1 cellular context compared by ENCODE assay signal in the genomic region with DNA sequence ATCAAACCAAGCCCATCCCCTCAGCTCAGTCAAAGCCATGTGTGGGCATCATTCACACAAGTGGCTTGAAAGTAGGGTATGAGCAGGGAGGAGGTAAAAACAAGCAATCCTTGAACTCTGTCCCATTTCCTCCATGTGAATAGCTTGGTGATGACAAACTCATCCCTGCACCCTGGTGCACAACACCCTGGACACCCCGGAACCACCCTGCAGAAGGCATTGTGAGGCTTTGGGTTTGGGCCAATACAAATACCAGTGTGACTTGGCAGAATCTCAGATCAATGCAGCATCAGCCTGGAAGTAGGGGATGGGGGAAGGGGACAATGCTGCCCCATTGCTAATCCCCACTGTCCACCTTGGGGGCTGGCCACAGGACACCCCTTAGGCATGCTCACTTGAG.
TF ChIP-seq lines count a peak whose summit lies in the region.

No MANE protein-coding gene starts in this region.

TF ChIP-seq in SK-N-SH treated with all-trans-retinoic acid at 6 μM for 48 hours, 23 proteins besides CTCF, POLR2A, EP300 and RAD21 (continued from another document):
- TF ChIP-seq, protein P1, sequence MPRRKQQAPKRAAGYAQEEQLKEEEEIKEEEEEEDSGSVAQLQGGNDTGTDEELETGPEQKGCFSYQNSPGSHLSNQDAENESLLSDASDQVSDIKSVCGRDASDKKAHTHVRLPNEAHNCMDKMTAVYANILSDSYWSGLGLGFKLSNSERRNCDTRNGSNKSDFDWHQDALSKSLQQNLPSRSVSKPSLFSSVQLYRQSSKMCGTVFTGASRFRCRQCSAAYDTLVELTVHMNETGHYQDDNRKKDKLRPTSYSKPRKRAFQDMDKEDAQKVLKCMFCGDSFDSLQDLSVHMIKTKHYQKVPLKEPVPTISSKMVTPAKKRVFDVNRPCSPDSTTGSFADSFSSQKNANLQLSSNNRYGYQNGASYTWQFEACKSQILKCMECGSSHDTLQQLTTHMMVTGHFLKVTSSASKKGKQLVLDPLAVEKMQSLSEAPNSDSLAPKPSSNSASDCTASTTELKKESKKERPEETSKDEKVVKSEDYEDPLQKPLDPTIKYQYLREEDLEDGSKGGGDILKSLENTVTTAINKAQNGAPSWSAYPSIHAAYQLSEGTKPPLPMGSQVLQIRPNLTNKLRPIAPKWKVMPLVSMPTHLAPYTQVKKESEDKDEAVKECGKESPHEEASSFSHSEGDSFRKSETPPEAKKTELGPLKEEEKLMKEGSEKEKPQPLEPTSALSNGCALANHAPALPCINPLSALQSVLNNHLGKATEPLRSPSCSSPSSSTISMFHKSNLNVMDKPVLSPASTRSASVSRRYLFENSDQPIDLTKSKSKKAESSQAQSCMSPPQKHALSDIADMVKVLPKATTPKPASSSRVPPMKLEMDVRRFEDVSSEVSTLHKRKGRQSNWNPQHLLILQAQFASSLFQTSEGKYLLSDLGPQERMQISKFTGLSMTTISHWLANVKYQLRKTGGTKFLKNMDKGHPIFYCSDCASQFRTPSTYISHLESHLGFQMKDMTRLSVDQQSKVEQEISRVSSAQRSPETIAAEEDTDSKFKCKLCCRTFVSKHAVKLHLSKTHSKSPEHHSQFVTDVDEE (CRISPR knock-in tag; IDR thresholded peaks at IDR 0.05) = no peak
- TF ChIP-seq ESRRG (CRISPR knock-in tag; IDR thresholded peaks at IDR 0.05) (no peak), ARNTL (CRISPR knock-in tag; IDR thresholded peaks at IDR 0.05; ENCODE audit: borderline replicate concordance, low read depth) (no peak), TOX (CRISPR knock-in tag; IDR thresholded peaks at IDR 0.05; ENCODE audit: borderline replicate concordance) (no peak), TCF4 (CRISPR knock-in tag; IDR thresholded peaks at IDR 0.05; ENCODE audit: borderline replicate concordance) (no peak), ZNF565 (CRISPR knock-in tag; conservative IDR thresholded peaks at IDR 0.05; ENCODE audit: low read depth) (no peak)
- TF ChIP-seq, protein P2, sequence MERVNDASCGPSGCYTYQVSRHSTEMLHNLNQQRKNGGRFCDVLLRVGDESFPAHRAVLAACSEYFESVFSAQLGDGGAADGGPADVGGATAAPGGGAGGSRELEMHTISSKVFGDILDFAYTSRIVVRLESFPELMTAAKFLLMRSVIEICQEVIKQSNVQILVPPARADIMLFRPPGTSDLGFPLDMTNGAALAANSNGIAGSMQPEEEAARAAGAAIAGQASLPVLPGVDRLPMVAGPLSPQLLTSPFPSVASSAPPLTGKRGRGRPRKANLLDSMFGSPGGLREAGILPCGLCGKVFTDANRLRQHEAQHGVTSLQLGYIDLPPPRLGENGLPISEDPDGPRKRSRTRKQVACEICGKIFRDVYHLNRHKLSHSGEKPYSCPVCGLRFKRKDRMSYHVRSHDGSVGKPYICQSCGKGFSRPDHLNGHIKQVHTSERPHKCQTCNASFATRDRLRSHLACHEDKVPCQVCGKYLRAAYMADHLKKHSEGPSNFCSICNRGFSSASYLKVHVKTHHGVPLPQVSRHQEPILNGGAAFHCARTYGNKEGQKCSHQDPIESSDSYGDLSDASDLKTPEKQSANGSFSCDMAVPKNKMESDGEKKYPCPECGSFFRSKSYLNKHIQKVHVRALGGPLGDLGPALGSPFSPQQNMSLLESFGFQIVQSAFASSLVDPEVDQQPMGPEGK (CRISPR knock-in tag; IDR thresholded peaks at IDR 0.05; ENCODE audit: borderline replicate concordance) = no peak
- TF ChIP-seq, protein P3, sequence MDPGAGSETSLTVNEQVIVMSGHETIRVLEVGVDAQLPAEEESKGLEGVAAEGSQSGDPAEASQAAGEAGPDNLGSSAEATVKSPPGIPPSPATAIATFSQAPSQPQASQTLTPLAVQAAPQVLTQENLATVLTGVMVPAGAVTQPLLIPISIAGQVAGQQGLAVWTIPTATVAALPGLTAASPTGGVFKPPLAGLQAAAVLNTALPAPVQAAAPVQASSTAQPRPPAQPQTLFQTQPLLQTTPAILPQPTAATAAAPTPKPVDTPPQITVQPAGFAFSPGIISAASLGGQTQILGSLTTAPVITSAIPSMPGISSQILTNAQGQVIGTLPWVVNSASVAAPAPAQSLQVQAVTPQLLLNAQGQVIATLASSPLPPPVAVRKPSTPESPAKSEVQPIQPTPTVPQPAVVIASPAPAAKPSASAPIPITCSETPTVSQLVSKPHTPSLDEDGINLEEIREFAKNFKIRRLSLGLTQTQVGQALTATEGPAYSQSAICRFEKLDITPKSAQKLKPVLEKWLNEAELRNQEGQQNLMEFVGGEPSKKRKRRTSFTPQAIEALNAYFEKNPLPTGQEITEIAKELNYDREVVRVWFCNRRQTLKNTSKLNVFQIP (CRISPR knock-in tag; IDR thresholded peaks at IDR 0.05; ENCODE audit: borderline replicate concordance, low read depth) = no peak
